Comparison of ENCODE assay signal across 8 cellular contexts in the genomic region with DNA sequence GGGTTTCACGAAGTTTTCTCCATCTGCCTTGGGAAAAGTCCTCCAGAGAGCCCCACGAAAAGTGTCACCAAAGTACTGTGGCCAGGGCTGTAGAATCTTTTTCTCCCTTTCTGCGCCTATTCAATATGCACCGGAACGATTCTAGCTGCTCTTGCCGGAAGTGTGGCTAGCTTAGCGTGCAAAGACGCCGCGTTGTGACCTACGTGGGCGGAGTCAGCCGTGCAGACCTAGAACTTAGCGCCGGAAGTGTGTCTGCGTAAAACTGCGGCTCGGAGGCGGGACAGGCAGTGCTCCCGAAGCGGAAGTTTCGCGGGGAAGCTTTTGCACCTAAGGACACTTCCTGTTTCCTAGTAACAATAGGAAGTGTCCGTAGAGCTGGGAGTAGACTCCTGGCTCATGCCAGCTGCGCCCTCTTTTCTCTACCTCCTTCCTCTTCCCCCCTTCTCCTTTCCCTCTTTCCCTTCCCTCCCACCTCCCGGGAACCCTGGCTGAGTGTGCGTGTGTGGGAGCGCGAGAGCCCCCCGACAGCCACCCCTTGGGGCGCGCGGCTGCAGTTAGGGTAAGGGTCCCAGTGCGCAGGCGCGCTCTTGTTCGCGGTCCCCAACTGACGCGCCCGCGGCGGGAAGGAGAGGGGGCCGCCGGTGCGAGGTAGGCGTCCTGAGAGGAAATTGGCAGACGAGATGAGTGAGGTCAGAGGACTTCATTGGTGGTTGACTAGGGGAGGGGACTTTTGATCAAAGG. TPM values are rescaled to one million over a fixed set of nuclear protein-coding genes. Genes with fewer than 3 reads are reported as not detected.
A peak's percentile ranks its signal among the peaks of the same experiment; 100 is the strongest.
DNase-seq lines count a peak whose midpoint lies in the region; ATAC-seq and TF ChIP-seq lines count a peak whose summit lies in the region.

A gene with protein sequence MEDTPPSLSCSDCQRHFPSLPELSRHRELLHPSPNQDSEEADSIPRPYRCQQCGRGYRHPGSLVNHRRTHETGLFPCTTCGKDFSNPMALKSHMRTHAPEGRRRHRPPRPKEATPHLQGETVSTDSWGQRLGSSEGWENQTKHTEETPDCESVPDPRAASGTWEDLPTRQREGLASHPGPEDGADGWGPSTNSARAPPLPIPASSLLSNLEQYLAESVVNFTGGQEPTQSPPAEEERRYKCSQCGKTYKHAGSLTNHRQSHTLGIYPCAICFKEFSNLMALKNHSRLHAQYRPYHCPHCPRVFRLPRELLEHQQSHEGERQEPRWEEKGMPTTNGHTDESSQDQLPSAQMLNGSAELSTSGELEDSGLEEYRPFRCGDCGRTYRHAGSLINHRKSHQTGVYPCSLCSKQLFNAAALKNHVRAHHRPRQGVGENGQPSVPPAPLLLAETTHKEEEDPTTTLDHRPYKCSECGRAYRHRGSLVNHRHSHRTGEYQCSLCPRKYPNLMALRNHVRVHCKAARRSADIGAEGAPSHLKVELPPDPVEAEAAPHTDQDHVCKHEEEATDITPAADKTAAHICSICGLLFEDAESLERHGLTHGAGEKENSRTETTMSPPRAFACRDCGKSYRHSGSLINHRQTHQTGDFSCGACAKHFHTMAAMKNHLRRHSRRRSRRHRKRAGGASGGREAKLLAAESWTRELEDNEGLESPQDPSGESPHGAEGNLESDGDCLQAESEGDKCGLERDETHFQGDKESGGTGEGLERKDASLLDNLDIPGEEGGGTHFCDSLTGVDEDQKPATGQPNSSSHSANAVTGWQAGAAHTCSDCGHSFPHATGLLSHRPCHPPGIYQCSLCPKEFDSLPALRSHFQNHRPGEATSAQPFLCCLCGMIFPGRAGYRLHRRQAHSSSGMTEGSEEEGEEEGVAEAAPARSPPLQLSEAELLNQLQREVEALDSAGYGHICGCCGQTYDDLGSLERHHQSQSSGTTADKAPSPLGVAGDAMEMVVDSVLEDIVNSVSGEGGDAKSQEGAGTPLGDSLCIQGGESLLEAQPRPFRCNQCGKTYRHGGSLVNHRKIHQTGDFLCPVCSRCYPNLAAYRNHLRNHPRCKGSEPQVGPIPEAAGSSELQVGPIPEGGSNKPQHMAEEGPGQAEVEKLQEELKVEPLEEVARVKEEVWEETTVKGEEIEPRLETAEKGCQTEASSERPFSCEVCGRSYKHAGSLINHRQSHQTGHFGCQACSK (N-terminal part only) (plus strand): TSS at position 350 of the 741 bp plus-strand sequence. CDS start 1,903 bp downstream, outside the sequence.
A gene (minus strand): TSS at position 168 of the 741 bp plus-strand sequence. CDS start 9,781 bp downstream, outside the sequence.

- H3K27ac ChIP-seq in DOHH2 (ENCODE audit: low read depth, low read length): peak within 1 kb of the TSS; percentile 73
- peak within 1 kb of the TSS; percentile 94 for H3K27ac ChIP-seq in GM23248

- H3K9me3 Mint-ChIP-seq in activated T-helper 1 cell treated with anti-CD3 and anti-CD28 coated beads, Interleukin-12 subunit alpha, Interleukin-12 subunit beta, Interleukin-2, Interleukin-4 antibody, amounts not matched to agents 30 ng/mL and 10 ng/mL and 1 ng/mL, durations not matched to agents 14 hours and 24 hours and 36 hours: no peaks in the 10 kb centered on the region
- no peaks in the 10 kb centered on the region for H3K9me3 Mint-ChIP-seq in naive B cell
- H3K9me3 Mint-ChIP-seq in stimulated activated memory B cell treated with anti-CD40 and anti-IgM and Interleukin-4, amounts not matched to agents 10 μg/mL and 1 μg/mL and 100 μg/mL, for 72 hours: no peaks in the 10 kb centered on the region

- in situ Hi-C loops in GM23248 (cut with MboI): no loop called here

- peaks cover 5% of the 10 kb centered on the region; the same call in 1 of the 2 replicates for H4K20me1 ChIP-seq in DOHH2 (ENCODE audit: control insufficient read depth, insufficient read depth, low read depth, low read length)
- H4K20me1 ChIP-seq in GM23248 (ENCODE audit: insufficient read depth): no peaks in the 10 kb centered on the region

- H3K4me3 Mint-ChIP-seq in activated T-helper 1 cell treated with anti-CD3 and anti-CD28 coated beads, Interleukin-12 subunit alpha, Interleukin-12 subunit beta, Interleukin-2, Interleukin-4 antibody, amounts not matched to agents 30 ng/mL and 10 ng/mL and 1 ng/mL, durations not matched to agents 14 hours and 24 hours and 36 hours: peak within 1 kb of the TSS; percentile 99
- H3K4me3 Mint-ChIP-seq in naive B cell: peak within 1 kb of the TSS; percentile 90 to 99 (median 97)
- H3K4me3 Mint-ChIP-seq in stimulated activated memory B cell treated with anti-CD40 and anti-IgM and Interleukin-4, amounts not matched to agents 10 μg/mL and 1 μg/mL and 100 μg/mL, for 72 hours: peak within 1 kb of the TSS; percentile 89

- no peaks in the 10 kb centered on the region for H3K9me2 ChIP-seq in DOHH2 (replicated peaks; ENCODE audit: control insufficient read depth, low read length)
- no peaks in the 10 kb centered on the region for H3K9me2 ChIP-seq in GM23248 (ENCODE audit: insufficient read depth)

- H3K4me1 ChIP-seq in DOHH2 (ENCODE audit: control insufficient read depth, low read length): peaks cover 22% of the 10 kb centered on the region
- peaks cover 18% of the 10 kb centered on the region for H3K4me1 ChIP-seq in GM23248 (ENCODE audit: insufficient read depth)

- peaks cover 84% of the 10 kb centered on the region for H3K79me2 ChIP-seq in DOHH2 (ENCODE audit: control insufficient read depth, low read length)
- peaks cover 88% of the 10 kb centered on the region for H3K79me2 ChIP-seq in GM23248 (ENCODE audit: insufficient read depth)

- H3K36me3 ChIP-seq in DOHH2 (ENCODE audit: control insufficient read depth, low read length) (peaks cover 46% of the 10 kb centered on the region), GM23248 (ENCODE audit: low read depth) (peaks cover 2% of the 10 kb centered on the region; the same call in 1 of the 2 replicates)

- peak within 1 kb of the TSS; percentile 96 for H3K27ac Mint-ChIP-seq in activated T-helper 1 cell treated with anti-CD3 and anti-CD28 coated beads, Interleukin-12 subunit alpha, Interleukin-12 subunit beta, Interleukin-2, Interleukin-4 antibody, amounts not matched to agents 30 ng/mL and 10 ng/mL and 1 ng/mL, durations not matched to agents 14 hours and 24 hours and 36 hours
- H3K27ac Mint-ChIP-seq in naive B cell: peak within 1 kb of the TSS; percentile 96 to 99 (median 98)
- H3K27ac Mint-ChIP-seq in stimulated activated memory B cell treated with anti-CD40 and anti-IgM and Interleukin-4, amounts not matched to agents 10 μg/mL and 1 μg/mL and 100 μg/mL, for 72 hours: peak within 1 kb of the TSS; percentile 90

- peak; percentile 100 for DNase-seq in GM23248
- DNase-seq in Kasumi-1 (lab: John Stamatoyannopoulos, UW): peak; percentile 93 to 95
- peak; percentile 98 for DNase-seq in RPMI7951 (ENCODE audit: low read depth)
- peak; percentile 98 for DNase-seq in activated T-helper 1 cell treated with anti-CD3 and anti-CD28 coated beads, Interleukin-12 subunit alpha, Interleukin-12 subunit beta, Interleukin-2, Interleukin-4 antibody, amounts not matched to agents 30 ng/mL and 10 ng/mL and 1 ng/mL, durations not matched to agents 14 hours and 24 hours and 36 hours (ENCODE audit: low spot score)
- peak; percentile 99 for DNase-seq in fibroblast of gingiva (ENCODE audit: low read depth)
- peak; percentile 96 for DNase-seq in naive B cell

- H3K27me3 Mint-ChIP-seq in activated T-helper 1 cell treated with anti-CD3 and anti-CD28 coated beads, Interleukin-12 subunit alpha, Interleukin-12 subunit beta, Interleukin-2, Interleukin-4 antibody, amounts not matched to agents 30 ng/mL and 10 ng/mL and 1 ng/mL, durations not matched to agents 14 hours and 24 hours and 36 hours (ENCODE audit: insufficient read depth): no peaks in the 10 kb centered on the region
- no peaks in the 10 kb centered on the region for H3K27me3 Mint-ChIP-seq in naive B cell
- no peaks in the 10 kb centered on the region for H3K27me3 Mint-ChIP-seq in stimulated activated memory B cell treated with anti-CD40 and anti-IgM and Interleukin-4, amounts not matched to agents 10 μg/mL and 1 μg/mL and 100 μg/mL, for 72 hours

- peaks cover 31% of the 10 kb centered on the region for H3K36me3 Mint-ChIP-seq in activated T-helper 1 cell treated with anti-CD3 and anti-CD28 coated beads, Interleukin-12 subunit alpha, Interleukin-12 subunit beta, Interleukin-2, Interleukin-4 antibody, amounts not matched to agents 30 ng/mL and 10 ng/mL and 1 ng/mL, durations not matched to agents 14 hours and 24 hours and 36 hours (ENCODE audit: low read depth)
- peaks cover 0 to 10% of the 10 kb centered on the region in 2 donors for H3K36me3 Mint-ChIP-seq in naive B cell
- H3K36me3 Mint-ChIP-seq in stimulated activated memory B cell treated with anti-CD40 and anti-IgM and Interleukin-4, amounts not matched to agents 10 μg/mL and 1 μg/mL and 100 μg/mL, for 72 hours: peaks cover 33% of the 10 kb centered on the region

- no peaks in the 10 kb centered on the region for H3K9me3 ChIP-seq in DOHH2 (ENCODE audit: control insufficient read depth, insufficient read depth, low read length)
- H3K9me3 ChIP-seq in GM23248 (ENCODE audit: low read depth): no peaks in the 10 kb centered on the region

- H3F3A ChIP-seq in DOHH2 (ENCODE audit: control insufficient read depth, insufficient read depth): 0 out of 2 replicates have a peak, but pooled peaks cover 2% of the 10 kb centered on the region
- H3F3A ChIP-seq in GM23248 (ENCODE audit: insufficient read depth): peaks cover 19% of the 10 kb centered on the region

- H3K27me3 ChIP-seq in DOHH2 (ENCODE audit: control insufficient read depth, low read length): no peaks in the 10 kb centered on the region
- H3K27me3 ChIP-seq in GM23248 (replicated peaks; ENCODE audit: insufficient read depth): no peaks in the 10 kb centered on the region

- no peak for TF ChIP-seq CTCF in DOHH2 (IDR thresholded peaks at IDR 0.05; ENCODE audit: low read depth, low read length, poor library complexity, severe bottlenecking)

- H3K9ac ChIP-seq in GM23248: peak within 1 kb of the TSS; percentile 96

- 1% methylated on average over 48 of the region's 48 CpGs for WGBS in GM23248 (ENCODE audit: low coverage in 1 of 2, low lambda C conversion rate in 2 of 2, missing lambda C conversion rate in 2 of 2), 2 experiments

- ATAC-seq in naive B cell (ENCODE audit: low read depth in 2 of 2): peak; percentile 85 to 86
- peak; percentile 92 for ATAC-seq in stimulated activated memory B cell treated with anti-CD40 and anti-IgM and Interleukin-4, amounts not matched to agents 10 μg/mL and 1 μg/mL and 100 μg/mL, for 72 hours

- intact Hi-C loops in activated T-helper 1 cell treated with anti-CD3 and anti-CD28 coated beads, Interleukin-12 subunit alpha, Interleukin-12 subunit beta, Interleukin-2, Interleukin-4 antibody, amounts not matched to agents 30 ng/mL and 10 ng/mL and 1 ng/mL, durations not matched to agents 14 hours and 24 hours and 36 hours (cut with micrococcal nuclease): loop anchor here (1.0 to 10.0 kb wide), 16 partner anchors 20 to 1212 kb away; a partner anchor contains a TSS

- peaks cover 35% of the 10 kb centered on the region for H3K4me1 Mint-ChIP-seq in activated T-helper 1 cell treated with anti-CD3 and anti-CD28 coated beads, Interleukin-12 subunit alpha, Interleukin-12 subunit beta, Interleukin-2, Interleukin-4 antibody, amounts not matched to agents 30 ng/mL and 10 ng/mL and 1 ng/mL, durations not matched to agents 14 hours and 24 hours and 36 hours (ENCODE audit: low read depth)
- peaks cover 22 to 59% (median 48%) of the 10 kb centered on the region in 3 donors for H3K4me1 Mint-ChIP-seq in naive B cell
- H3K4me1 Mint-ChIP-seq in stimulated activated memory B cell treated with anti-CD40 and anti-IgM and Interleukin-4, amounts not matched to agents 10 μg/mL and 1 μg/mL and 100 μg/mL, for 72 hours: peaks cover 51% of the 10 kb centered on the region

- H3K4me3 ChIP-seq in DOHH2 (ENCODE audit: low read length) (peak within 1 kb of the TSS; percentile 91), GM23248 (peak within 1 kb of the TSS; percentile 93)

- H3K4me2 ChIP-seq in DOHH2 (ENCODE audit: low read length) (peak within 1 kb of the TSS; percentile 94), GM23248 (ENCODE audit: unreplicated experiment) (peak within 1 kb of the TSS; percentile 82)

- peak within 1 kb of the TSS; percentile 74 for H2AFZ ChIP-seq in GM23248

RNA-seq across cellular contexts. Expression of the first gene that starts in this region (rescaled TPM):
- total RNA-seq in GM23248 (2014; rRNA removed; shearing (Covaris generic)): 10.6 and 12.8 TPM in 2 replicates
- polyA plus RNA-seq in GM23248 (2016; fragmentation: Nextera tagmentation; extraction: Ambion mirVana) (3.5 and 4.0 TPM in 2 replicates), naive B cell (ENCODE audit: low read depth in 6 of 6) (10 to 100 TPM in 1 of 6 donors, 1 to 10 TPM in 5; 3.6 to 13.5 (median 6.1) TPM)
- 4.3 and 6.7 TPM in 2 replicates for total RNA-seq in RPMI7951 (2014; rRNA removed; shearing (Covaris generic))
- 25.3 and 26.1 TPM in 2 replicates for total RNA-seq in activated T-helper 1 cell treated with anti-CD3 and anti-CD28 coated beads, Interleukin-12 subunit alpha, Interleukin-12 subunit beta, Interleukin-2, Interleukin-4 antibody, amounts not matched to agents 30 ng/mL and 10 ng/mL and 1 ng/mL, durations not matched to agents 14 hours and 24 hours and 36 hours

RNA-seq across cellular contexts. Expression of the second gene that starts in this region (rescaled TPM):
- total RNA-seq in GM23248 (2014; rRNA removed; shearing (Covaris generic)): 20.6 and 21.8 TPM in 2 replicates
- 19.5 and 20.8 TPM in 2 replicates for polyA plus RNA-seq in GM23248 (2016; fragmentation: Nextera tagmentation; extraction: Ambion mirVana)
- total RNA-seq in RPMI7951 (2014; rRNA removed; shearing (Covaris generic)): 3.6 and 6.2 TPM in 2 replicates
- total RNA-seq in activated T-helper 1 cell treated with anti-CD3 and anti-CD28 coated beads, Interleukin-12 subunit alpha, Interleukin-12 subunit beta, Interleukin-2, Interleukin-4 antibody, amounts not matched to agents 30 ng/mL and 10 ng/mL and 1 ng/mL, durations not matched to agents 14 hours and 24 hours and 36 hours: 14.9 and 15.1 TPM in 2 replicates
- polyA plus RNA-seq in naive B cell (ENCODE audit: low read depth in 6 of 6): 1 to 10 TPM; 3.8 to 7.5 (median 5.9) TPM

Comparison
In these comparisons a context has a peak if more than half of its experiments do, and no peak if none do; other contexts are left out.
1. Peak in every context shown above with its lines: DNase-seq, ATAC-seq, H3K4me3 ChIP-seq and H3K27ac ChIP-seq.